Comparison of ENCODE assay signal across 8 cellular contexts in genomic region chr4:80070880-80071620, GRCh38. TPM values are rescaled to one million over a fixed set of nuclear protein-coding genes. Genes with fewer than 3 reads are reported as not detected.
A peak's percentile ranks its signal among the peaks of the same experiment; 100 is the strongest.
DNase-seq lines count a peak whose midpoint lies in the region; ATAC-seq and TF ChIP-seq lines count a peak whose summit lies in the region.

No MANE protein-coding gene starts in this region.

- DNase-seq in BE2C (no peak), dermis blood vessel endothelial cell (peak; percentile 7), natural killer cell (no peak), SIG-M5 treated with dmso at 0.1 percent for 504 hours (lab: John Stamatoyannopoulos, UW; ENCODE audit: unreplicated experiment) (no peak), KG1 (lab: John Stamatoyannopoulos, UW) (no peak)
- DNase-seq in stimulated activated CD4-positive, alpha-beta T cell treated with anti-CD3 and anti-CD28 coated beads, Interleukin-2, amount 100 ng/mL, for 24 hours: no peak

- H3K9me3 ChIP-seq in BE2C: no peaks in the 10 kb centered on the region

- H3K36me3 ChIP-seq in BE2C: peaks cover 2% of the 10 kb centered on the region; the same call in 1 of the 2 replicates

- intact Hi-C loops in natural killer cell (cut with micrococcal nuclease): no loop called here

- ATAC-seq in natural killer cell (no peak), GM18867 (IDR thresholded peaks at IDR 0.05; ENCODE audit: unreplicated experiment) (no peak)

- H3K9me3 Mint-ChIP-seq in IgD-negative memory B cell: no peaks in the 10 kb centered on the region
- H3K9me3 Mint-ChIP-seq in natural killer cell: no peaks in the 10 kb centered on the region

- peak overlapping the region; percentile 88 for H3K4me3 ChIP-seq in BE2C (ENCODE audit: low read depth, low read length)

- H3K4me1 Mint-ChIP-seq in IgD-negative memory B cell (peaks cover 39 to 49% (median 46%) of the 10 kb centered on the region in 3 donors), natural killer cell (peaks cover 21 to 32% of the 10 kb centered on the region in 2 donors)

- H3K4me1 ChIP-seq in BE2C: peaks cover 17% of the 10 kb centered on the region

- no peaks in the 10 kb centered on the region for H3K27me3 Mint-ChIP-seq in IgD-negative memory B cell
- H3K27me3 Mint-ChIP-seq in natural killer cell (ENCODE audit: low read depth in 2 of 2): peaks cover 0 to 2% of the 10 kb centered on the region in 2 donors

- H3K27ac Mint-ChIP-seq in IgD-negative memory B cell: peak overlapping the region; percentile 97 to 98 (median 98)
- H3K27ac Mint-ChIP-seq in natural killer cell: peak overlapping the region; percentile 71 to 91

- H3K36me3 Mint-ChIP-seq in IgD-negative memory B cell (peaks cover 13% of the 10 kb centered on the region), natural killer cell (no peaks in the 10 kb centered on the region)

- TF ChIP-seq CTCF in BE2C (IDR thresholded peaks at IDR 0.05; ENCODE audit: low read depth, low read length): no peak
- no peak for TF ChIP-seq CTCF in natural killer cell (IDR thresholded peaks at IDR 0.05)

- H3K4me3 Mint-ChIP-seq in IgD-negative memory B cell: peak overlapping the region; percentile 96 to 100 (median 98)
- H3K4me3 Mint-ChIP-seq in natural killer cell: peak overlapping the region; percentile 95

- no peaks in the 10 kb centered on the region for H3K27me3 ChIP-seq in BE2C

RNA-seq across cellular contexts. Expression of gene ANTXR2, which starts 2.0 kb away (rescaled TPM):
- 98.4 TPM for polyA plus RNA-seq in BE2C (2012; ENCODE audit: insufficient read depth, insufficient read length, low read depth)
- 67.8 TPM for polyA plus RNA-seq in IgD-negative memory B cell
- total RNA-seq in dermis blood vessel endothelial cell (36.2 and 36.7 TPM in 2 replicates), natural killer cell (10 to 100 TPM in 1 of 3 donors, 1 to 10 TPM in 2; 7.8 to 28.3 (median 10.0) TPM)
